ENCODE assay signal across 9 cellular contexts in genomic region chr1:46747683-46748288, GRCh38. TPM values are rescaled to one million over a fixed set of nuclear protein-coding genes. Genes with fewer than 3 reads are reported as not detected.
A peak's percentile ranks its signal among the peaks of the same experiment; 100 is the strongest.
DNase-seq lines count a peak whose midpoint lies in the region; ATAC-seq and TF ChIP-seq lines count a peak whose summit lies in the region.
"Had no signal": no experiment of that assay in that cellular context is flagged by ENCODE, and none has a peak within 500 bp of the region (broad histone marks: within the 10 kb centered on the region; RNA-seq: fewer than 3 reads in every experiment).

No MANE protein-coding gene starts in this region.

- H3K4me1 ChIP-seq in right cardiac atrium (ENCODE audit: control insufficient read depth, insufficient read depth, low read length) = peaks cover 5% of the 10 kb centered on the region
- no peaks in the 10 kb centered on the region for H3K4me1 ChIP-seq in spleen

- CTCF ChIA-PET in activated CD8-positive, alpha-beta T cell treated with anti-CD3 and anti-CD28 coated beads, Interleukin-2, amount 10 ng/mL, durations not matched to agents 7 days and 5 days (lab: Charles Lee) = no interaction called here

- H3K36me3 ChIP-seq in spleen = no peaks in the 10 kb centered on the region

- POLR2A ChIA-PET in activated CD8-positive, alpha-beta T cell treated with anti-CD3 and anti-CD28 coated beads, Interleukin-2, amount 10 ng/mL, durations not matched to agents 7 days and 5 days (lab: Charles Lee) = no interaction called here

- H3K4me3 Mint-ChIP-seq in activated CD8-positive, alpha-beta T cell treated with anti-CD3 and anti-CD28 coated beads, Interleukin-2, amount 10 ng/mL, durations not matched to agents 7 days and 5 days = no peak overlapping the region
- H3K4me3 Mint-ChIP-seq: CD4-positive, alpha-beta memory T cell had no signal

- no peak overlapping the region for H3K4me3 ChIP-seq in right cardiac atrium (ENCODE audit: low read length)
- no peak overlapping the region for H3K4me3 ChIP-seq in spleen

- H3K9me3 Mint-ChIP-seq in activated CD8-positive, alpha-beta T cell treated with anti-CD3 and anti-CD28 coated beads, Interleukin-2, amount 10 ng/mL, durations not matched to agents 7 days and 5 days (ENCODE audit: insufficient read depth) = no peaks in the 10 kb centered on the region

- no peaks in the 10 kb centered on the region for H3K36me3 Mint-ChIP-seq in activated CD8-positive, alpha-beta T cell treated with anti-CD3 and anti-CD28 coated beads, Interleukin-2, amount 10 ng/mL, durations not matched to agents 7 days and 5 days (ENCODE audit: low read depth)
- H3K36me3 Mint-ChIP-seq: CD4-positive, alpha-beta memory T cell had no signal

- intact Hi-C loops in right cardiac atrium (cut with DNase I) (loop anchor here in 2 of 4 donors (10.0 kb wide), 1 partner anchor 247 kb away; no protein-coding TSS in a partner anchor), spleen (cut with DNase I; ENCODE audit: low total_unique reads) (no loop called here)

- DNase-seq in SIG-M5 treated with dmso at 0.1 percent for 504 hours (lab: John Stamatoyannopoulos, UW; ENCODE audit: unreplicated experiment) (peak; percentile 42), SIG-M5 (lab: John Stamatoyannopoulos, UW) (no peak), NCI-H2029 treated with DMSO at 0.1 percent for 48 hours (lab: John Stamatoyannopoulos, UW) (peak; percentile 91), right cardiac atrium (no peak), spleen (no peak)
- no peak for DNase-seq in activated CD8-positive, alpha-beta T cell treated with anti-CD3 and anti-CD28 coated beads, Interleukin-2, amount 10 ng/mL, durations not matched to agents 7 days and 5 days
- DNase-seq in effector CD4-positive, alpha-beta T cell = no peak

- WGBS in right cardiac atrium = 32% methylated on average over 5 of the region's 5 CpGs
- WGBS in spleen, 5 donors = 30 to 37% (median 31%) methylated on average over 5 of the region's 5 CpGs

- H3K9me3 ChIP-seq in right cardiac atrium (ENCODE audit: control insufficient read depth, low read length) (no peaks in the 10 kb centered on the region), spleen (no peaks in the 10 kb centered on the region)

- H3K27me3 ChIP-seq in right cardiac atrium (ENCODE audit: control insufficient read depth, insufficient read depth) = no peaks in the 10 kb centered on the region
- H3K27me3 ChIP-seq in spleen (replicated peaks in 1 of 7) = peaks cover 0 to 72% (median 0%) of the 10 kb centered on the region in 7 donors

- H3K27ac ChIP-seq in right cardiac atrium (ENCODE audit: low read length) (no peak overlapping the region), spleen (no peak overlapping the region)

- H3K27me3 Mint-ChIP-seq in activated CD8-positive, alpha-beta T cell treated with anti-CD3 and anti-CD28 coated beads, Interleukin-2, amount 10 ng/mL, durations not matched to agents 7 days and 5 days (ENCODE audit: low read depth) = peaks cover 34% of the 10 kb centered on the region

- TF ChIP-seq POLR2A in spleen (IDR thresholded peaks at IDR 0.05) = no peak

- ATAC-seq in activated CD8-positive, alpha-beta T cell treated with anti-CD3 and anti-CD28 coated beads, Interleukin-2, amount 10 ng/mL, durations not matched to agents 7 days and 5 days = peak; percentile 49
- ATAC-seq in right cardiac atrium = peak; percentile 71 to 80
- no peak for ATAC-seq in GM19324 (IDR thresholded peaks at IDR 0.05; ENCODE audit: low FRiP score, unreplicated experiment)

- peak in 7 of 11 experiments; percentile 25 to 54 (median 43) for TF ChIP-seq CTCF in spleen (IDR thresholded peaks at IDR 0.05 in 8 of 11, conservative IDR thresholded peaks at IDR 0.05 in 3 of 11)

- H3K4me1 Mint-ChIP-seq in activated CD8-positive, alpha-beta T cell treated with anti-CD3 and anti-CD28 coated beads, Interleukin-2, amount 10 ng/mL, durations not matched to agents 7 days and 5 days (ENCODE audit: low read depth) = no peaks in the 10 kb centered on the region
- H3K4me1 Mint-ChIP-seq: CD4-positive, alpha-beta memory T cell had no signal

- no peak overlapping the region for H3K27ac Mint-ChIP-seq in activated CD8-positive, alpha-beta T cell treated with anti-CD3 and anti-CD28 coated beads, Interleukin-2, amount 10 ng/mL, durations not matched to agents 7 days and 5 days
- H3K27ac Mint-ChIP-seq: CD4-positive, alpha-beta memory T cell had no signal

RNA-seq across cellular contexts. Expression of gene EFCAB14, which starts 28.9 kb away (rescaled TPM):
- total RNA-seq in activated CD8-positive, alpha-beta T cell treated with anti-CD3 and anti-CD28 coated beads, Interleukin-2, amount 10 ng/mL, durations not matched to agents 7 days and 5 days = 10 to 100 TPM; 81.4 to 85.1 TPM
- total RNA-seq in right cardiac atrium (10 to 100 TPM; 67.9 to 78.3 (median 75.5) TPM), spleen (100 to 1,000 TPM in 5 of 7 donors, 10 to 100 TPM in 2; 82.1 to 126 (median 107) TPM)
- polyA plus RNA-seq in right cardiac atrium (21.3 TPM), spleen (10 to 100 TPM; 15.1 to 24.4 (median 18.3) TPM)

RNA-seq across cellular contexts. Expression of gene CYP4B1, which starts 51.1 kb away (rescaled TPM):
- total RNA-seq in activated CD8-positive, alpha-beta T cell treated with anti-CD3 and anti-CD28 coated beads, Interleukin-2, amount 10 ng/mL, durations not matched to agents 7 days and 5 days = not detected
- total RNA-seq in right cardiac atrium (1 to 10 TPM; 1.7 to 4.6 (median 2.2) TPM), spleen (1 to 10 TPM in 2 of 7 donors, under 1 TPM in 2, not detected in 3; 0.32 to 2.3 (median 0.74) TPM)
- polyA plus RNA-seq in right cardiac atrium (7.5 TPM), spleen (1 to 10 TPM in 2 of 3 donors, under 1 TPM in 1; 0.83 to 3.5 (median 1.7) TPM)
- total RNA-seq: CD4-positive, alpha-beta memory T cell had no signal

Comparison
In these comparisons a context has a peak if more than half of its experiments do, and no peak if none do; other contexts are left out.
1. DNase-seq: peak in SIG-M5 treated with dmso at 0.1 percent for 504 hours (single experiment) and NCI-H2029 treated with DMSO at 0.1 percent for 48 hours (single experiment); none in SIG-M5 (single experiment), activated CD8-positive, alpha-beta T cell treated with anti-CD3 and anti-CD28 coated beads, Interleukin-2, amount 10 ng/mL, durations not matched to agents 7 days and 5 days (single experiment), right cardiac atrium (0 of 3), spleen (single experiment) and effector CD4-positive, alpha-beta T cell (single experiment).